In the genomic region with DNA sequence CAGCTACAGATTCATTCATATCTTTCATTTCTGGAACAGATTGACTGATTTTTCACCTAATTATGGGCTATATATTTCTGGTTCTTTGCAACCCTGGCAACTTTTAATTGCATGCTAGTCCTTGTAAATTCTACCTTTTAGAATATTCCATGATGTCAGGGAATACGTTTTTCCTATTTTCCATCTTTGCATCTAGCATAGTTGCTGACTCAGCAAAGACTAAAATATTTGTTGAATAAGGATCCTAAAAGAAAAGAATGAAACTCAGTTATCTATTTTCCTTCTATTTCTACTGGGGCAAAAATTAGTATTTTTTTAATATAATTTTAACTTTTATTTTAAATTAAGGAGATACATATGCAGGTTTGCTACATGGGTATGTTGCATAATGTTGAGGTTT, we compare ENCODE assay signal across 25 cellular contexts.
"Had no signal": no experiment of that assay in that cellular context is flagged by ENCODE, and none has a peak within 500 bp of the region (broad histone marks: within the 10 kb centered on the region; RNA-seq: fewer than 3 reads in every experiment).

No MANE protein-coding gene starts in this region.

- H3K4me1 ChIP-seq: esophagus muscularis mucosa, foreskin keratinocyte, gastroesophageal sphincter, heart left ventricle, left lung, lower lobe of right lung had no signal

- H3K4me2 ChIP-seq: hepatocyte had no signal

- H3K9me3 ChIP-seq: esophagus muscularis mucosa, gastroesophageal sphincter, heart left ventricle, left lung, lower lobe of right lung, mucosa of descending colon had no signal

- H3K36me3 ChIP-seq: esophagus muscularis mucosa, gastroesophageal sphincter, heart left ventricle, left lung, lower lobe of right lung had no signal

- H3K4me3 ChIP-seq: coronary artery, dorsolateral prefrontal cortex, esophagus muscularis mucosa, gastroesophageal sphincter, heart left ventricle, hepatocyte, left lung, lower lobe of right lung, mucosa of descending colon had no signal

- H3K79me2 ChIP-seq: hepatocyte had no signal

- DNase-seq: dermis blood vessel endothelial cell; dorsolateral prefrontal cortex; effector CD4-positive, alpha-beta T cell; effector memory CD4-positive, alpha-beta T cell; foreskin keratinocyte; heart left ventricle; hypothalamus; immature natural killer cell; islet precursor cell; kidney; kidney glomerular epithelial cell; left colon; left ventricle myocardium superior; lower lobe of right lung; mesenchymal stem cell; mucosa of descending colon; naive B cell had no signal

- H2AFZ ChIP-seq: hepatocyte had no signal

- H3K27me3 ChIP-seq: dorsolateral prefrontal cortex, esophagus muscularis mucosa, foreskin keratinocyte, heart left ventricle, hepatocyte, left lung had no signal

- H3K27ac ChIP-seq: coronary artery, dorsolateral prefrontal cortex, esophagus muscularis mucosa, foreskin keratinocyte, gastroesophageal sphincter, heart left ventricle, hepatocyte, left lung, lower lobe of right lung had no signal

- ATAC-seq: foreskin keratinocyte, gastroesophageal sphincter, heart left ventricle, left colon, left lung, left ventricle myocardium superior, lower lobe of right lung, mucosa of descending colon had no signal

- FAIRE-seq: colon, endothelial cell of umbilical vein, frontal cortex, kidney had no signal
